Comparison of ENCODE assay signal across 8 cellular contexts in the genomic region with DNA sequence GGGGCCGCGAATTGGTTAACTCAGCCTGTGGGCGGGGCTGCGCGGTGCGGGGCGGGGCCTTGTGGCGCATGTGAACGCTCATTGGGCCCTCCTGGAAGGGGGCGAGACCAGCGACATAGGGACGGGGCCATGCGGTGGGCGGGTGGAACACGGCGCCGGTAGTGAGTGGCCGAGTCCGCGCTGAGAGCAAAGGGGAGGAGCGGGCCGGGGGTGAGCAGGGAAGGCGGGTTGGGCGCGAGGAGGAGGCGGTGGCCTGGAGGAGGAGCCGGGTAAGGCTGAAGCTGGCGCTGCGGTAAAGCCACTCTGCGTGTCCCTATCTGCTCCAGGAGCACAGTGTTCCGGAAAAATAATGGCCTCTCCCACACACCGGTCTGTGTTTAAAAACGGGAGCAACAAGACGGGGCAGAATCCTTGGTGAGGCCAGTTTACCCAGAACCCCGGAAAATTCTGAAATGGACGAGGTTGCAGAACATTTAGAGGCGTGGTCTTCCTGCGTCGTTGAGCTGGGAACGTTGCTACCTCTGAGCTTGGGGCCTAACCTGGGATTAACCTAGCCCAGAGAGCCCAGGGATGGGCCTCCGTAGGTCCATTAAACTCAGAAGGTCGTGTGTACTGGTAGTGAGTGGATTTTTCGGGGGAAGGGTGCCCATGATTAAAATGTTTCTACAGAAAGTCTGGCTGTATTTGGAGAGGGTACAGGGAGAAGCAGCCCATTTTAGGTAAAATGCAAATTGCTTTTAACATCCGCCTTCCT. TPM values are rescaled to one million over a fixed set of nuclear protein-coding genes. Genes with fewer than 3 reads are reported as not detected.
DNase-seq lines count a peak whose midpoint lies in the region; ATAC-seq and TF ChIP-seq lines count a peak whose summit lies in the region.

No MANE protein-coding gene starts in this region.

- H3K9me3 ChIP-seq in mucosa of stomach (ENCODE audit: control insufficient read depth, low read length): no peaks in the 10 kb centered on the region

- H3K4me3 ChIP-seq in epithelial cell of proximal tubule (ENCODE audit: low read depth, low read length) (peak overlapping the region; percentile 68), mucosa of stomach (ENCODE audit: low read length) (peak overlapping the region; percentile 29)

- peak overlapping the region; percentile 72 for H3K9ac ChIP-seq in mucosa of stomach (ENCODE audit: low read length)

- no peak for TF ChIP-seq CTCF in epithelial cell of proximal tubule (conservative IDR thresholded peaks at IDR 0.05; ENCODE audit: low read depth, low read length)

- no peaks in the 10 kb centered on the region for H3K27me3 ChIP-seq in mucosa of stomach (ENCODE audit: control insufficient read depth, insufficient read depth, low read length)

- DNase-seq in DMS153 treated with DMSO at 0.1 percent for 48 hours (lab: John Stamatoyannopoulos, UW; ENCODE audit: unreplicated experiment): peak; percentile 99
- DNase-seq in OCI-M2 (lab: John Stamatoyannopoulos, UW; ENCODE audit: unreplicated experiment): peak; percentile 82
- DNase-seq in activated T-cell treated with anti-CD3 and anti-CD28 coated beads, Interleukin-2, amount 50 U/mL, for 1 hour: peak; percentile 100
- peak; percentile 61 for DNase-seq in epithelial cell of proximal tubule (ENCODE audit: low read depth)
- peak; percentile 100 for DNase-seq in stimulated activated CD8-positive, alpha-beta memory T cell treated with anti-CD3 and anti-CD28 coated beads, Interleukin-4, amount 100 ng/mL, for 48 hours

- no peak for TF ChIP-seq EP300 in Ishikawa (IDR thresholded peaks at IDR 0.05; ENCODE audit: borderline replicate concordance)

- no peak for TF ChIP-seq RAD21 in Ishikawa (IDR thresholded peaks at IDR 0.05; ENCODE audit: low read depth)

- H3K36me3 ChIP-seq in mucosa of stomach (ENCODE audit: control insufficient read depth, insufficient read depth, low read length): no peaks in the 10 kb centered on the region

- ATAC-seq in GM21619 (IDR thresholded peaks at IDR 0.05; ENCODE audit: unreplicated experiment): peak; percentile 93

- peaks cover 24% of the 10 kb centered on the region for H3K4me1 ChIP-seq in mucosa of stomach (ENCODE audit: control insufficient read depth, insufficient read depth, low read length)

TF ChIP-seq in Ishikawa, 13 proteins besides CTCF, POLR2A, EP300 and RAD21:
- TF ChIP-seq TAF1 (IDR thresholded peaks at IDR 0.05; ENCODE audit: low read depth) (peak; percentile 43), MAX (IDR thresholded peaks at IDR 0.05) (peak; percentile 72), NFIC (IDR thresholded peaks at IDR 0.05) (no peak), CREB1 (IDR thresholded peaks at IDR 0.05; ENCODE audit: low read depth) (0 out of 2 replicates have a peak, but pooled peaks have one; percentile 3), ZBTB7A (IDR thresholded peaks at IDR 0.05; ENCODE audit: low read depth) (no peak), TCF12 (IDR thresholded peaks at IDR 0.05; ENCODE audit: low read depth) (0 out of 2 replicates have a peak, but pooled peaks have one; percentile 22)
TF ChIP-seq in Ishikawa: peak in this region for 4.

RNA-seq across cellular contexts. Expression of gene CTNNBIP1, which starts 0.5 kb away (rescaled TPM):
- 25.5 and 26.8 TPM in 2 replicates for total RNA-seq in epithelial cell of proximal tubule

RNA-seq across cellular contexts. Expression of gene LZIC, which starts 32.6 kb away (rescaled TPM):
- total RNA-seq in epithelial cell of proximal tubule: 20.6 and 23.3 TPM in 2 replicates

RNA-seq across cellular contexts. Expression of gene NMNAT1, which starts 32.7 kb away (rescaled TPM):
- 2.2 and 5.6 TPM in 2 replicates for total RNA-seq in epithelial cell of proximal tubule

Comparison
In these comparisons a context has a peak if more than half of its experiments do, and no peak if none do; other contexts are left out.
1. Peak in every context shown above with its lines: DNase-seq, ATAC-seq and H3K4me3 ChIP-seq.